In the genomic region with DNA sequence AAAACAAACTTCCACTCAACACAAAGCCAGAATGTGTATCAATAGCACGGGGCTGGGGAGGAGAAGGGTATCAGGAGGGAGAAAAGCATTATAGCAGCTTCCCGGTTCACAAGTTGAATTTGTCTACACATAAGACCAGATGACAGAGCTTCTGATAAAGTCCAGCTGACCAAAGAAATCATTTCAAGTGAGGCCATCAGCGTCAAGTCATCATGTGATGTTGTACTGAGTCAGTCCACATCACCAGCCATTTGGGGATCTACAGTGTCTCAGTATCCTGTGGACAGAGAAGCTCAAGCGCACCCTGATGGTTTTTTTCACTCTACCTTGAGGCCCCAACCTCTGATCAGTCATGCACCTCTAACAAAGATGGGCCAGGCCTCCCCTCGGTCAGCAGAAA, we compare ENCODE assay signal across 1 cellular context.
TF ChIP-seq lines count a peak whose summit lies in the region.

No MANE protein-coding gene starts in this region.

TF ChIP-seq in IMR-90, 13 proteins besides CTCF, POLR2A, EP300 and RAD21:
- TF ChIP-seq, protein P1, sequence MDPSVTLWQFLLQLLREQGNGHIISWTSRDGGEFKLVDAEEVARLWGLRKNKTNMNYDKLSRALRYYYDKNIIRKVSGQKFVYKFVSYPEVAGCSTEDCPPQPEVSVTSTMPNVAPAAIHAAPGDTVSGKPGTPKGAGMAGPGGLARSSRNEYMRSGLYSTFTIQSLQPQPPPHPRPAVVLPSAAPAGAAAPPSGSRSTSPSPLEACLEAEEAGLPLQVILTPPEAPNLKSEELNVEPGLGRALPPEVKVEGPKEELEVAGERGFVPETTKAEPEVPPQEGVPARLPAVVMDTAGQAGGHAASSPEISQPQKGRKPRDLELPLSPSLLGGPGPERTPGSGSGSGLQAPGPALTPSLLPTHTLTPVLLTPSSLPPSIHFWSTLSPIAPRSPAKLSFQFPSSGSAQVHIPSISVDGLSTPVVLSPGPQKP (IDR thresholded peaks at IDR 0.05; ENCODE audit: borderline replicate concordance, low read depth, low read length): no peak
- TF ChIP-seq, protein P2, sequence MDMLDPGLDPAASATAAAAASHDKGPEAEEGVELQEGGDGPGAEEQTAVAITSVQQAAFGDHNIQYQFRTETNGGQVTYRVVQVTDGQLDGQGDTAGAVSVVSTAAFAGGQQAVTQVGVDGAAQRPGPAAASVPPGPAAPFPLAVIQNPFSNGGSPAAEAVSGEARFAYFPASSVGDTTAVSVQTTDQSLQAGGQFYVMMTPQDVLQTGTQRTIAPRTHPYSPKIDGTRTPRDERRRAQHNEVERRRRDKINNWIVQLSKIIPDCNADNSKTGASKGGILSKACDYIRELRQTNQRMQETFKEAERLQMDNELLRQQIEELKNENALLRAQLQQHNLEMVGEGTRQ (IDR thresholded peaks at IDR 0.05; ENCODE audit: low read depth, low read length): peak; percentile 62
